In genomic region chr1:71350805-71351204, GRCh38 we compare ENCODE assay signal across 15 cellular contexts.
DNase-seq lines count a peak whose midpoint lies in the region; ATAC-seq and TF ChIP-seq lines count a peak whose summit lies in the region.
"Had no signal": no experiment of that assay in that cellular context is flagged by ENCODE, and none has a peak within 500 bp of the region (broad histone marks: within the 10 kb centered on the region; RNA-seq: fewer than 3 reads in every experiment).

No MANE protein-coding gene starts in this region.

- POLR2A ChIA-PET in IMR-90 (lab: Charles Lee; ENCODE audit: unreplicated experiment) = no interaction called here

- H3K79me1 ChIP-seq in IMR-90 (ENCODE audit: low read depth in 1 of 2, low read length in 2 of 2) = no peaks in the 10 kb centered on the region

- no peak for TF ChIP-seq RAD21 in IMR-90 (IDR thresholded peaks at IDR 0.05; ENCODE audit: low read length)

- H2AK5ac ChIP-seq in IMR-90 (ENCODE audit: low read depth, low read length) = no peak overlapping the region

- no peak overlapping the region for H3K4ac ChIP-seq in IMR-90 (ENCODE audit: low read depth, low read length)

- no peak overlapping the region for H4K91ac ChIP-seq in IMR-90 (ENCODE audit: insufficient read depth, low read depth, low read length)

- H3K9ac ChIP-seq in IMR-90 (ENCODE audit: low read depth, low read length) = no peak overlapping the region
- no peak overlapping the region for H3K9ac ChIP-seq in smooth muscle cell (ENCODE audit: low read depth)
- H3K9ac ChIP-seq: SK-N-SH had no signal

- H2BK15ac ChIP-seq in IMR-90 (ENCODE audit: low read depth, low read length) = no peak overlapping the region

- no peaks in the 10 kb centered on the region for H3K9me1 ChIP-seq in IMR-90 (ENCODE audit: insufficient read depth, low read length)

- WGBS in IMR-90 (ENCODE audit: extremely low coverage in 2 of 2, insufficient read length in 1 of 2), 2 experiments = no CpG with 5 or more reads among the region's 2 CpGs
- WGBS in smooth muscle cell (ENCODE audit: low lambda C conversion rate) = 58% methylated on average over 2 of the region's 2 CpGs

- no peak overlapping the region for H3K4me3 ChIP-seq in IMR-90 (ENCODE audit: insufficient read depth, low read depth, low read length)
- H3K4me3 ChIP-seq in fibroblast of pulmonary artery (replicated peaks; ENCODE audit: low read depth, low read length) = no peak overlapping the region
- H3K4me3 ChIP-seq in smooth muscle cell = no peak overlapping the region

- H3K23ac ChIP-seq in IMR-90 (ENCODE audit: low read depth, low read length) = no peak overlapping the region

- H3K36me3 ChIP-seq in IMR-90 (ENCODE audit: control insufficient read depth, insufficient read depth, low read length) (no peaks in the 10 kb centered on the region), smooth muscle cell (ENCODE audit: low read depth) (no peaks in the 10 kb centered on the region)
- H3K36me3 ChIP-seq: BE2C had no signal

- no peak overlapping the region for H2BK20ac ChIP-seq in IMR-90 (ENCODE audit: low read depth, low read length)

- H3K4me1 ChIP-seq in IMR-90 (ENCODE audit: control insufficient read depth, insufficient read depth, low read length) = peaks cover 2% of the 10 kb centered on the region; the same call in 1 of the 2 replicates
- H3K4me1 ChIP-seq in smooth muscle cell (ENCODE audit: low read depth) = no peaks in the 10 kb centered on the region
- H3K4me1 ChIP-seq: BE2C had no signal

- BruUV-seq in IMR-90 (replicated peaks; lab: Mats Ljungman, UMichigan) = no TSS peak

- no peak overlapping the region for H2AK9ac ChIP-seq in IMR-90 (replicated peaks; ENCODE audit: low read depth, low read length, poor library complexity)

- DNase-seq in IMR-90 (peak; percentile 42), amniotic epithelial cell (ENCODE audit: low read depth) (peak; percentile 57), fibroblast of pulmonary artery (ENCODE audit: low read depth) (peak; percentile 83), smooth muscle cell (lab: John Stamatoyannopoulos, UW; ENCODE audit: unreplicated experiment) (no peak), NCI-H2227 (lab: John Stamatoyannopoulos, UW; ENCODE audit: unreplicated experiment) (no peak), NCI-H1417 treated with DMSO at 0.1 percent for 48 hours (lab: John Stamatoyannopoulos, UW) (no peak), SKM-1 treated with dmso at 0.1 percent for 144 hours (lab: John Stamatoyannopoulos, UW; ENCODE audit: unreplicated experiment) (no peak)
- DNase-seq: BE2C; CD4-positive, alpha-beta memory T cell; NCI-H1417; NCI-H2081 treated with DMSO at 0.1 percent for 48 hours; NCI-H345; NCI-H69; SK-N-SH had no signal

- CTCF ChIA-PET in IMR-90 (lab: Yijun Ruan, JAX) = interaction anchor here (0.6 kb wide), 1 partner anchor 13 kb away, joined by 3 read pairs; no protein-coding TSS in a partner anchor

- H4K8ac ChIP-seq in IMR-90 (ENCODE audit: low read depth in 2 of 2, low read length in 2 of 2) = no peak overlapping the region; a peak in 1 of 4 replicates

- H3K79me2 ChIP-seq in smooth muscle cell (ENCODE audit: low read depth) = no peaks in the 10 kb centered on the region

- in situ Hi-C loops in IMR-90 (cut with MboI; ENCODE audit: low sequenced_read_pairs) = no loop called here

- intact Hi-C loops in IMR-90 (cut with micrococcal nuclease) = no loop called here

- no peaks in the 10 kb centered on the region for H3K9me3 ChIP-seq in IMR-90 (ENCODE audit: control insufficient read depth, insufficient read depth, low read length)
- H3K9me3 ChIP-seq in smooth muscle cell (replicated peaks; ENCODE audit: low read depth) = no peaks in the 10 kb centered on the region
- H3K9me3 ChIP-seq: BE2C, SK-N-SH had no signal

- H3F3A ChIP-seq in smooth muscle cell (ENCODE audit: low read depth) = no peaks in the 10 kb centered on the region

- no peak overlapping the region; the same call in 1 of the 2 replicates for H3K18ac ChIP-seq in IMR-90 (ENCODE audit: low read depth, low read length)

- no peaks in the 10 kb centered on the region for H4K20me1 ChIP-seq in IMR-90 (ENCODE audit: insufficient read depth, low read length)
- H4K20me1 ChIP-seq in smooth muscle cell (ENCODE audit: low read depth) = no peaks in the 10 kb centered on the region

- H3K14ac ChIP-seq in IMR-90 (replicated peaks; ENCODE audit: low read depth, low read length) = no peak overlapping the region

- no peak overlapping the region for H3K27ac ChIP-seq in IMR-90 (ENCODE audit: insufficient read depth, low read length)
- no peak overlapping the region for H3K27ac ChIP-seq in smooth muscle cell (ENCODE audit: low read depth)

- TF ChIP-seq POLR2A in IMR-90 (IDR thresholded peaks at IDR 0.05; ENCODE audit: low read depth, low read length) = no peak

- peak; percentile 66 for ATAC-seq in IMR-90 (ENCODE audit: low read depth)
- ATAC-seq: Right ventricle myocardium inferior had no signal

- H3K56ac ChIP-seq in IMR-90 (ENCODE audit: extremely low read depth, insufficient read depth, low read length) = no peak overlapping the region

- H3K27me3 ChIP-seq in IMR-90 (ENCODE audit: control insufficient read depth, insufficient read depth, low read length) (no peaks in the 10 kb centered on the region), smooth muscle cell (ENCODE audit: low read depth) (no peaks in the 10 kb centered on the region)
- H3K27me3 ChIP-seq: BE2C had no signal

- TF ChIP-seq CTCF in IMR-90 (conservative IDR thresholded peaks at IDR 0.05; ENCODE audit: low read depth, low read length) = no peak
- no peak for TF ChIP-seq CTCF in fibroblast of pulmonary artery (IDR thresholded peaks at IDR 0.05; ENCODE audit: low read length, missing control alignments)
- TF ChIP-seq CTCF in smooth muscle cell (IDR thresholded peaks at IDR 0.05; ENCODE audit: borderline replicate concordance, insufficient read depth, poor library complexity, severe bottlenecking) = no peak

- H3K4me2 ChIP-seq in IMR-90 (ENCODE audit: low read depth, low read length) (no peak overlapping the region), smooth muscle cell (peak overlapping the region; percentile 39)
- H3K4me2 ChIP-seq: SK-N-SH had no signal

- no peak overlapping the region for H2BK120ac ChIP-seq in IMR-90 (ENCODE audit: low read depth, low read length)

- H2AFZ ChIP-seq in IMR-90 (replicated peaks; ENCODE audit: low read length, poor library complexity) (no peak overlapping the region), smooth muscle cell (ENCODE audit: low read depth) (no peak overlapping the region)

- dilution Hi-C loops in IMR-90 (cut with HindIII; ENCODE audit: low sequenced_read_pairs, unreplicated experiment) = no loop called here

- H4K5ac ChIP-seq in IMR-90 (ENCODE audit: low read depth, low read length) = no peak overlapping the region

- H2BK5ac ChIP-seq in IMR-90 (ENCODE audit: low read depth, low read length, poor library complexity, severe bottlenecking) = peak overlapping the region; percentile 94

TF ChIP-seq in IMR-90, 13 proteins besides CTCF, POLR2A, EP300 and RAD21:
- no peak for TF ChIP-seq MAFK (IDR thresholded peaks at IDR 0.05; ENCODE audit: low read depth, low read length)
- no peak for TF ChIP-seq CEBPB (IDR thresholded peaks at IDR 0.05; ENCODE audit: low read depth, low read length)
- no peak for TF ChIP-seq BHLHE40 (IDR thresholded peaks at IDR 0.05; ENCODE audit: low read depth, low read length)
- TF ChIP-seq RFX5 (IDR thresholded peaks at IDR 0.05; ENCODE audit: low read depth, low read length) = no peak
- no peak for TF ChIP-seq FOS (IDR thresholded peaks at IDR 0.05; ENCODE audit: low read depth, low read length)
TF ChIP-seq in IMR-90: peak in this region for 0.

Comparison
In these comparisons a context has a peak if more than half of its experiments do, and no peak if none do; other contexts are left out.
1. DNase-seq: peak in IMR-90 (single experiment), amniotic epithelial cell (single experiment) and fibroblast of pulmonary artery (single experiment); none in smooth muscle cell (single experiment), NCI-H2227 (single experiment), NCI-H1417 treated with DMSO at 0.1 percent for 48 hours (single experiment) and SKM-1 treated with dmso at 0.1 percent for 144 hours (single experiment).